9 cellular contexts compared by ENCODE assay signal in genomic region chr7:94374231-94374630, GRCh38. TPM values are rescaled to one million over a fixed set of nuclear protein-coding genes. Genes with fewer than 3 reads are reported as not detected.
DNase-seq lines count a peak whose midpoint lies in the region; ATAC-seq and TF ChIP-seq lines count a peak whose summit lies in the region.
"Had no signal": no experiment of that assay in that cellular context is flagged by ENCODE, and none has a peak within 500 bp of the region (broad histone marks: within the 10 kb centered on the region; RNA-seq: fewer than 3 reads in every experiment).

No MANE protein-coding gene starts in this region.

- peak; percentile 20 for TF ChIP-seq CTCF in retinal pigment epithelial cell (conservative IDR thresholded peaks at IDR 0.05; ENCODE audit: low read depth, low read length)

- intact Hi-C loops in left ventricle myocardium superior (cut with micrococcal nuclease): loop anchor here (2.0 kb wide), 1 partner anchor 77 kb away; no protein-coding TSS in a partner anchor

- ATAC-seq in left ventricle myocardium superior (peak; percentile 92), HG03045 (IDR thresholded peaks at IDR 0.05; ENCODE audit: unreplicated experiment) (no peak)
- ATAC-seq in activated naive CD4-positive, alpha-beta T cell treated with anti-CD3 and anti-CD28 coated beads, Interleukin-2, amount 50 U/mL, for 72 hours: no peak
- ATAC-seq: activated CD4-positive, alpha-beta T cell treated with anti-CD3 and anti-CD28 coated beads for 36 hours had no signal

- H3K36me3 Mint-ChIP-seq in activated naive CD4-positive, alpha-beta T cell treated with anti-CD3 and anti-CD28 coated beads, Interleukin-2, amount 50 U/mL, for 72 hours: no peaks in the 10 kb centered on the region

- no peaks in the 10 kb centered on the region for H3K9me3 Mint-ChIP-seq in activated naive CD4-positive, alpha-beta T cell treated with anti-CD3 and anti-CD28 coated beads, Interleukin-2, amount 50 U/mL, for 72 hours

- peak overlapping the region in 1 of 2 donors; percentile 44 for H3K27ac Mint-ChIP-seq in activated naive CD4-positive, alpha-beta T cell treated with anti-CD3 and anti-CD28 coated beads, Interleukin-2, amount 50 U/mL, for 72 hours
- H3K27ac Mint-ChIP-seq: activated CD4-positive, alpha-beta T cell treated with anti-CD3 and anti-CD28 coated beads for 36 hours had no signal

- DNase-seq in GM03348 (ENCODE audit: low spot score) (peak; percentile 84), amniotic epithelial cell (ENCODE audit: low read depth) (peak; percentile 90), left ventricle myocardium superior (peak; percentile 84), retinal pigment epithelial cell (ENCODE audit: low read depth) (peak; percentile 69), cerebellum (ENCODE audit: low spot score) (no peak), SK-N-DZ (ENCODE audit: low spot score) (no peak)
- DNase-seq in activated naive CD4-positive, alpha-beta T cell treated with anti-CD3 and anti-CD28 coated beads, Interleukin-2, amount 50 U/mL, for 72 hours (ENCODE audit: low spot score in 2 of 2): no peak
- DNase-seq: activated CD4-positive, alpha-beta T cell treated with anti-CD3 and anti-CD28 coated beads for 36 hours had no signal

- no peak overlapping the region for H3K4me3 ChIP-seq in retinal pigment epithelial cell (ENCODE audit: low read length)

RNA-seq across cellular contexts. Expression of gene COL1A2, which starts 20.5 kb away (rescaled TPM):
- total RNA-seq in left ventricle myocardium superior (78.1 TPM), cerebellum (233 TPM)
- 0.73 and 1.7 TPM in 2 replicates for polyA plus RNA-seq in SK-N-DZ (2014; cell fraction: cytosol; rRNA removed)
- 0.64 and 2.2 TPM in 2 replicates for polyA plus RNA-seq in SK-N-DZ (2014; cell fraction: nucleus; rRNA removed)
- not detected for total RNA-seq in activated naive CD4-positive, alpha-beta T cell treated with anti-CD3 and anti-CD28 coated beads, Interleukin-2, amount 50 U/mL, for 72 hours

Comparison
In these comparisons a context has a peak if more than half of its experiments do, and no peak if none do; other contexts are left out.
1. DNase-seq: peak in GM03348 (single experiment), amniotic epithelial cell (single experiment), left ventricle myocardium superior (single experiment) and retinal pigment epithelial cell (single experiment); none in cerebellum (single experiment), SK-N-DZ (single experiment) and activated naive CD4-positive, alpha-beta T cell treated with anti-CD3 and anti-CD28 coated beads, Interleukin-2, amount 50 U/mL, for 72 hours (0 of 2).
2. RNA of gene COL1A2, which starts 20.5 kb away (total RNA-seq): 233 TPM in cerebellum (single experiment) and 78.1 TPM in left ventricle myocardium superior (single experiment); not detected in activated naive CD4-positive, alpha-beta T cell treated with anti-CD3 and anti-CD28 coated beads, Interleukin-2, amount 50 U/mL, for 72 hours; every median in the first group is over 10 times any median in the second.